Comparison of ENCODE assay signal across 1 cellular context in genomic region chr13:28173793-28174192, GRCh38.
TF ChIP-seq lines count a peak whose summit lies in the region.

No MANE protein-coding gene starts in this region.

TF ChIP-seq in HepG2, 621 proteins besides CTCF, POLR2A, EP300 and RAD21:
- TF ChIP-seq ZFP36L1 (CRISPR knock-in tag; IDR thresholded peaks at IDR 0.05) (no peak), NONO (IDR thresholded peaks at IDR 0.05) (no peak), NONO (CRISPR knock-in tag; conservative IDR thresholded peaks at IDR 0.05) (no peak), HINFP (CRISPR knock-in tag; IDR thresholded peaks at IDR 0.05; ENCODE audit: low read depth) (no peak), ZBTB40 (IDR thresholded peaks at IDR 0.05) (no peak), ZBTB40 (CRISPR knock-in tag; IDR thresholded peaks at IDR 0.05) (no peak), XRCC5 (optimal IDR thresholded peaks at IDR 0.05; ENCODE audit: low read length) (no peak), ZNF570 (CRISPR knock-in tag; IDR thresholded peaks at IDR 0.05; ENCODE audit: borderline replicate concordance) (no peak)
